Comparison of ENCODE assay signal across 17 cellular contexts in the genomic region with DNA sequence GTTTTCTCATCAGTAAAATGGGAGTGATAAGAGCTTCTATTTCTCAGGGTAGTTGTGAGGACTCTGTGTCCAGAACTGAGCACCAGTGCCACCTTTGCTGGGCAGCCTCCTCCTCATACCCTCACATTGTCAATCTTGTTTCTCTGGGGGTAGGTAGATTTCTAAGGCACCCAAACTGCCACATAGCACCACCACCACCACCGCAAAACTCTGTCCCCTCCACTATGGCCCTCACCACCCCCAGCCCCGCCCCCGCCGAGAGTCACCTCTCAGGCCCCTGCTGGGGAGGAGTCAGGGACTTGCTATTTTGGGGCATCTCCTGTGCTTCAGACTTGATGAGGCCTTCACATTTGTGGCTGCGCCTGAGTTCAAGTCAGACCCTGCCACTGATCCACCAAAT.
"Had no signal": no experiment of that assay in that cellular context is flagged by ENCODE, and none has a peak within 500 bp of the region (broad histone marks: within the 10 kb centered on the region; RNA-seq: fewer than 3 reads in every experiment).

No MANE protein-coding gene starts in this region.

- H3K36me3 ChIP-seq: left lung, suprapubic skin, tibial artery, upper lobe of left lung, uterus had no signal

- DNase-seq: dermis blood vessel endothelial cell; erythroblast; foreskin keratinocyte; immature natural killer cell; left lung; mesendoderm; nephron progenitor cell; stimulated activated CD4-positive, alpha-beta T cell treated with anti-CD3 and anti-CD28 coated beads, Interleukin-4, amount 100 ng/mL, for 1 hour; stimulated activated CD8-positive, alpha-beta memory T cell treated with anti-CD3 and anti-CD28 coated beads, Interleukin-4, amount 100 ng/mL, for 48 hours; stimulated activated naive CD8-positive, alpha-beta T cell treated with anti-CD3 and anti-CD28 coated beads, Interleukin-15, Interleukin-2, amounts not matched to agents 100 U/mL and 50 U/mL, for 24 hours; tibial artery; uterus had no signal

- H3K27me3 ChIP-seq: upper lobe of left lung, uterus had no signal

- ATAC-seq: foreskin keratinocyte; left lung; naive thymus-derived CD4-positive, alpha-beta T cell; stimulated activated effector memory CD8-positive, alpha-beta T cell treated with anti-CD3 and anti-CD28 coated beads, Interleukin-12 subunit alpha, Interleukin-12 subunit beta, amount 100 ng/mL, for 72 hours; stimulated activated naive CD8-positive, alpha-beta T cell treated with anti-CD3 and anti-CD28 coated beads, Interleukin-15, Interleukin-2, amounts not matched to agents 100 U/mL and 50 U/mL, for 24 hours had no signal

- H3K4me1 ChIP-seq: foreskin keratinocyte, left lung, suprapubic skin, tibial artery, upper lobe of left lung, uterus had no signal

- H3K27ac Mint-ChIP-seq: immature natural killer cell; naive thymus-derived CD4-positive, alpha-beta T cell; stimulated activated effector memory CD8-positive, alpha-beta T cell treated with anti-CD3 and anti-CD28 coated beads, Interleukin-12 subunit alpha, Interleukin-12 subunit beta, amount 100 ng/mL, for 72 hours had no signal

- H3K4me3 ChIP-seq: left lung, smooth muscle cell, suprapubic skin, tibial artery, upper lobe of left lung, uterus had no signal

- H3K4me1 Mint-ChIP-seq: immature natural killer cell; naive thymus-derived CD4-positive, alpha-beta T cell; nephron progenitor cell; stimulated activated effector memory CD8-positive, alpha-beta T cell treated with anti-CD3 and anti-CD28 coated beads, Interleukin-12 subunit alpha, Interleukin-12 subunit beta, amount 100 ng/mL, for 72 hours had no signal

- H3K4me3 Mint-ChIP-seq: immature natural killer cell; naive thymus-derived CD4-positive, alpha-beta T cell; nephron progenitor cell; stimulated activated effector memory CD8-positive, alpha-beta T cell treated with anti-CD3 and anti-CD28 coated beads, Interleukin-12 subunit alpha, Interleukin-12 subunit beta, amount 100 ng/mL, for 72 hours had no signal

- H3K36me3 Mint-ChIP-seq: immature natural killer cell; naive thymus-derived CD4-positive, alpha-beta T cell; stimulated activated effector memory CD8-positive, alpha-beta T cell treated with anti-CD3 and anti-CD28 coated beads, Interleukin-12 subunit alpha, Interleukin-12 subunit beta, amount 100 ng/mL, for 72 hours had no signal

- H3K4me2 ChIP-seq: smooth muscle cell had no signal

- H3K27ac ChIP-seq: foreskin keratinocyte, left lung, suprapubic skin, tibial artery, upper lobe of left lung, uterus had no signal

- H3K9me3 Mint-ChIP-seq: immature natural killer cell; nephron progenitor cell; stimulated activated effector memory CD8-positive, alpha-beta T cell treated with anti-CD3 and anti-CD28 coated beads, Interleukin-12 subunit alpha, Interleukin-12 subunit beta, amount 100 ng/mL, for 72 hours had no signal

- H3K9me3 ChIP-seq: left lung, suprapubic skin, tibial artery, upper lobe of left lung, uterus had no signal
